8 cellular contexts compared by ENCODE assay signal in genomic region chr15:75701071-75702003, GRCh38. TPM values are rescaled to one million over a fixed set of nuclear protein-coding genes. Genes with fewer than 3 reads are reported as not detected.
DNase-seq lines count a peak whose midpoint lies in the region; ATAC-seq, FAIRE-seq and TF ChIP-seq lines count a peak whose summit lies in the region.
"Not testable (repeated sequence)": the region's sequence is repeated elsewhere in the genome, so short reads cannot be mapped to it uniquely, and the experiment has no call there.
"Had no signal": no experiment of that assay in that cellular context is flagged by ENCODE, and none has a peak within 500 bp of the region (broad histone marks: within the 10 kb centered on the region; RNA-seq: fewer than 3 reads in every experiment).

No MANE protein-coding gene starts in this region.

- CTCF ChIA-PET in SK-N-SH (lab: Yijun Ruan, JAX): interaction anchor here (0.6 to 0.8 kb wide), 3 partner anchors 31 to 333 kb away, joined by 3 to 4 read pairs (median 3); partner anchors contain the start of gene MAN2C1

- peak; percentile 76 for FAIRE-seq in GM12892 (lab: Jason Lieb, UNC)

- not testable (repeated sequence) for TF ChIP-seq RAD21 in SK-N-SH (IDR thresholded peaks at IDR 0.05; ENCODE audit: low read length)

- POLR2A ChIA-PET in SK-N-SH (lab: Yijun Ruan, JAX): not testable (repeated sequence)

- ATAC-seq in heart left ventricle: not testable (repeated sequence)

- peak overlapping the region; percentile 68 to 75 for H3K27ac ChIP-seq in SK-N-SH (ENCODE audit: low read depth in 2 of 2, low read length in 1 of 2)
- H3K27ac ChIP-seq in cingulate gyrus (ENCODE audit: low read depth, low read length): peak overlapping the region; percentile 14
- H3K27ac ChIP-seq in heart left ventricle: peak overlapping the region in 11 of 12 donors; percentile 21 to 93 (median 57)
- peak overlapping the region; percentile 92 for H3K27ac ChIP-seq in muscle layer of colon (ENCODE audit: low read depth, low read length)
- H3K27ac ChIP-seq in rectal smooth muscle tissue (ENCODE audit: low read depth, low read length): peak overlapping the region; percentile 85
- peak overlapping the region; percentile 50 for H3K27ac ChIP-seq in subcutaneous abdominal adipose tissue (ENCODE audit: low read depth, low read length)

- not testable (repeated sequence) for DNase-seq in GM12892 (ENCODE audit: insufficient read length); SK-N-SH; heart left ventricle

- H4K20me1 ChIP-seq in SK-N-SH (ENCODE audit: insufficient read depth): not testable (repeated sequence)

- intact Hi-C loops in heart left ventricle (cut with DNase I): not testable (repeated sequence)

- not testable (repeated sequence) for H3K27me3 ChIP-seq in SK-N-SH (ENCODE audit: insufficient read depth); heart left ventricle; muscle layer of colon (ENCODE audit: control insufficient read depth in 1 of 2, insufficient read depth in 2 of 2, low read length in 2 of 2); rectal smooth muscle tissue (ENCODE audit: control insufficient read depth, insufficient read depth, low read length); subcutaneous abdominal adipose tissue (ENCODE audit: control insufficient read depth in 5 of 5, insufficient read depth in 4 of 5, low read length in 5 of 5)

- H3K4me1 ChIP-seq in SK-N-SH (ENCODE audit: control insufficient read depth in 1 of 2, insufficient read depth in 2 of 2, low read depth in 1 of 2, low read length in 1 of 2) (peaks cover 31 to 70% of the 10 kb centered on the region in 2 experiments; a peak in 3 of 4 replicates), heart left ventricle (peaks cover 0 to 73% (median 32%) of the 10 kb centered on the region in 12 donors), muscle layer of colon (ENCODE audit: insufficient read depth, low read length) (peaks cover 81% of the 10 kb centered on the region), rectal smooth muscle tissue (ENCODE audit: control insufficient read depth, insufficient read depth, low read length) (peaks cover 71% of the 10 kb centered on the region), subcutaneous abdominal adipose tissue (ENCODE audit: control insufficient read depth in 5 of 5, insufficient read depth in 5 of 5, low read length in 5 of 5) (peaks cover 11 to 74% (median 48%) of the 10 kb centered on the region in 5 donors)

- H3F3A ChIP-seq in SK-N-SH (replicated peaks; ENCODE audit: insufficient read depth): peaks cover 12% of the 10 kb centered on the region

- TF ChIP-seq POLR2A in GM12892 (IDR thresholded peaks at IDR 0.05; ENCODE audit: low read depth, low read length); heart left ventricle (IDR thresholded peaks at IDR 0.05): not testable (repeated sequence)

- not testable (repeated sequence) for H3K9me2 ChIP-seq in SK-N-SH

- not testable (repeated sequence) for H3K36me3 ChIP-seq in SK-N-SH (replicated peaks in 1 of 2; ENCODE audit: control insufficient read depth in 1 of 2, insufficient read depth in 2 of 2, low read length in 1 of 2); heart left ventricle; muscle layer of colon (ENCODE audit: insufficient read depth, low read length); rectal smooth muscle tissue (ENCODE audit: control insufficient read depth, insufficient read depth, low read length); subcutaneous abdominal adipose tissue (ENCODE audit: control insufficient read depth in 5 of 5, insufficient read depth in 5 of 5, low read length in 5 of 5)

- WGBS in SK-N-SH (ENCODE audit: low lambda C conversion rate): 84% methylated on average over 12 of the region's 13 CpGs
- WGBS in heart left ventricle, 4 donors: 80 to 85% (median 83%) methylated on average over 7 to 13 of the region's 13 CpGs

- not testable (repeated sequence) for H3K79me2 ChIP-seq in SK-N-SH (ENCODE audit: insufficient read depth)

- not testable (repeated sequence) for H2AFZ ChIP-seq in SK-N-SH (ENCODE audit: low read depth)

- not testable (repeated sequence) for H3K9me3 ChIP-seq in SK-N-SH; heart left ventricle; muscle layer of colon (ENCODE audit: low read length); subcutaneous abdominal adipose tissue (ENCODE audit: control insufficient read depth in 5 of 5, low read length in 5 of 5)

- not testable (repeated sequence) for H3K4me3 ChIP-seq in SK-N-SH (ENCODE audit: low read depth in 2 of 2, low read length in 1 of 2); heart left ventricle; muscle layer of colon (ENCODE audit: low read depth in 1 of 2, low read length in 2 of 2); rectal smooth muscle tissue (ENCODE audit: low read length); subcutaneous abdominal adipose tissue (ENCODE audit: low read depth in 1 of 5, low read length in 5 of 5)

- TF ChIP-seq EP300 in SK-N-SH (IDR thresholded peaks at IDR 0.05; ENCODE audit: borderline replicate concordance in 1 of 2, low read depth in 1 of 2, low read length in 1 of 2): not testable (repeated sequence)

- not testable (repeated sequence) for TF ChIP-seq CTCF in SK-N-SH (IDR thresholded peaks at IDR 0.05); heart left ventricle (IDR thresholded peaks at IDR 0.05)

- H3K9ac ChIP-seq in SK-N-SH: peak overlapping the region; percentile 44; the same call in 1 of the 2 replicates
- H3K9ac ChIP-seq in muscle layer of colon (ENCODE audit: low read length): peak overlapping the region; percentile 78
- not testable (repeated sequence) for H3K9ac ChIP-seq in rectal smooth muscle tissue (ENCODE audit: low read length); subcutaneous abdominal adipose tissue (ENCODE audit: low read length in 5 of 5)

- peak overlapping the region; percentile 63; the same call in 1 of the 2 replicates for H3K4me2 ChIP-seq in SK-N-SH

RNA-seq across cellular contexts. Expression of gene CSPG4, which starts 11.3 kb away (rescaled TPM):
- 0.02 TPM for polyA plus RNA-seq in GM12892 (2012; ENCODE audit: missing spikeins)
- polyA plus RNA-seq in SK-N-SH (2012; rRNA removed) (0.28 and 0.35 TPM in 2 replicates), heart left ventricle (10 to 100 TPM in 1 of 2 donors, 1 to 10 TPM in 1; 8.5 to 13.9 TPM)
- polyA plus RNA-seq in SK-N-SH (2012; cell fraction: cytosol; rRNA removed): 0.08 and 0.17 TPM in 2 replicates
- 0.70 TPM in 2 replicates for polyA plus RNA-seq in SK-N-SH (2012; cell fraction: nucleus; rRNA removed)
- total RNA-seq in heart left ventricle: 10 to 100 TPM in 8 of 9 donors, 1 to 10 TPM in 1; 9.0 to 46.9 (median 18.8) TPM
- total RNA-seq: activated CD4-positive, alpha-beta T cell treated with anti-CD3 and anti-CD28 coated beads, Interleukin-2, amount 10 ng/mL, durations not matched to agents 24 days and 14 days had no signal

RNA-seq across cellular contexts. Expression of gene SNX33, which starts 53.6 kb away (rescaled TPM):
- polyA plus RNA-seq in GM12892 (2012; ENCODE audit: missing spikeins): 0.49 TPM
- polyA plus RNA-seq in SK-N-SH (2012; rRNA removed): 7.7 and 8.5 TPM in 2 replicates
- 3.4 and 5.6 TPM in 2 replicates for polyA plus RNA-seq in SK-N-SH (2012; cell fraction: cytosol; rRNA removed)
- polyA plus RNA-seq in SK-N-SH (2012; cell fraction: nucleus; rRNA removed): 17.6 and 23.7 TPM in 2 replicates
- 10 to 100 TPM in 6 of 9 donors, 1 to 10 TPM in 3; 8.3 to 20.9 (median 11.6) TPM for total RNA-seq in heart left ventricle
- 1 to 10 TPM; 7.7 to 9.2 TPM for polyA plus RNA-seq in heart left ventricle

Comparison
In these comparisons a context has a peak if more than half of its experiments do, and no peak if none do; other contexts are left out.
1. H3K27ac ChIP-seq: peak in every context shown above with its lines; median percentile 92 in muscle layer of colon; 85 in rectal smooth muscle tissue; 72 in SK-N-SH; 57 in heart left ventricle; 50 in subcutaneous abdominal adipose tissue; 14 in cingulate gyrus.